Comparison of ENCODE assay signal across 15 cellular contexts in the genomic region with DNA sequence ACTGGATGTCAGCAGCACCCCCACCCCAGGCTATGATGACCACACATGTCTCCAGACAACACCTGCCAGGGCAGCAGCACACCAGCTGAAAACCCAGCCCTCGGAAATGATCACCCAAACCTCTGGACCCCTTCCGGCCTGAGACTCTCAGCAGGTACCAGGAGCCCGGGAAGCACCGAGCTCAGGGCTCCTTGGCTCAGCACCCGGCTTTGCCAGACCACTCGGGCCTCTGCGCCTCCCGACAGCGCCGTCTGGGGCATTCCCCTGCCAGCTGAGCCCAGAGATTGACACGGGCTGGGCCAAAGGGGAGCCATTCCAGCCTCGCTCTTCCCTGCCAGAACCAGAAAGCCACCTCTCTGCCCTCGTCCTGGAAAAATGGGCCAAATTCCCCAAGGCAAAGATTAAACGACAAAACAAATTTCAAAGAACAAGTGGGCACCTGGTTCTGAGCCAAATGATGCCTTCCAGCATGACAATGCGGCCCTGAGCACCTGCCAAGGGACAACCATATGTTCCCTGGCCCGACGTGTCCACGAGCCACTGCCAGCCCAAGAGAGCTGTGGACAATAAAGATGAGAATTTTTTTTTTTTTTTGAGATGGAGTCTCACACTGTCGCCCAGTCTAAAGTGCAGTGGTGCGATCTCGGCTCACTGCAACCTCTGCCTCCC. TPM values are rescaled to one million over a fixed set of nuclear protein-coding genes. Genes with fewer than 3 reads are reported as not detected.
DNase-seq lines count a peak whose midpoint lies in the region; ATAC-seq and TF ChIP-seq lines count a peak whose summit lies in the region.
"Had no signal": no experiment of that assay in that cellular context is flagged by ENCODE, and none has a peak within 500 bp of the region (broad histone marks: within the 10 kb centered on the region; RNA-seq: fewer than 3 reads in every experiment).

No MANE protein-coding gene starts in this region.

- POLR2A ChIA-PET in WTC11 (lab: Charles Lee), result no interaction called here

- H2AFZ ChIP-seq in Karpas-422 (ENCODE audit: low read length), result no peak overlapping the region

- no peak for TF ChIP-seq CTCF in WTC11 (IDR thresholded peaks at IDR 0.05)
- TF ChIP-seq CTCF in suprapubic skin (IDR thresholded peaks at IDR 0.05), result no peak

- no peak overlapping the region for H3K27ac ChIP-seq in Karpas-422 (ENCODE audit: low read length)
- no peak overlapping the region for H3K27ac ChIP-seq in suprapubic skin
- H3K27ac ChIP-seq: 22Rv1 had no signal

- H3K4me3 ChIP-seq in Karpas-422 (ENCODE audit: low read length), result no peak overlapping the region
- no peak overlapping the region for H3K4me3 ChIP-seq in suprapubic skin

- no peaks in the 10 kb centered on the region for H3K9me3 ChIP-seq in Karpas-422 (ENCODE audit: low read length)
- no peaks in the 10 kb centered on the region for H3K9me3 ChIP-seq in suprapubic skin
- H3K9me3 ChIP-seq: Caco-2 had no signal

- no peaks in the 10 kb centered on the region for H3K27me3 ChIP-seq in Karpas-422 (ENCODE audit: low read length)
- H3K27me3 ChIP-seq in suprapubic skin, result peaks cover 3% of the 10 kb centered on the region

- H3K27me3 Mint-ChIP-seq in WTC11 (ENCODE audit: low read depth), result no peaks in the 10 kb centered on the region
- H3K27me3 Mint-ChIP-seq in stimulated activated naive B cell treated with anti-CD40 and anti-IgM and Interleukin-4, amounts not matched to agents 10 μg/mL and 1 μg/mL and 100 μg/mL, for 72 hours, result peaks cover 20 to 36% of the 10 kb centered on the region in 2 donors
- H3K27me3 Mint-ChIP-seq in activated T-helper 17 cell treated with anti-CD3 and anti-CD28 coated beads, Interleukin-2, amount 50 U/mL, for 72 hours, result peaks cover 16% of the 10 kb centered on the region

- H3K9me2 ChIP-seq in Karpas-422 (replicated peaks; ENCODE audit: insufficient read depth, low read length), result no peaks in the 10 kb centered on the region

- CTCF ChIA-PET in WTC11 (lab: Charles Lee), result interaction anchor here (1.4 to 1.7 kb wide), 2 partner anchors 110 kb away, joined by 6 to 8 read pairs; no protein-coding TSS in a partner anchor

- TF ChIP-seq POLR2A in suprapubic skin (IDR thresholded peaks at IDR 0.05), result no peak

- H3K4me1 ChIP-seq in Karpas-422 (ENCODE audit: low read length) (no peaks in the 10 kb centered on the region), suprapubic skin (peaks cover 40% of the 10 kb centered on the region)
- H3K4me1 ChIP-seq: Caco-2 had no signal

- no peaks in the 10 kb centered on the region for H4K20me1 ChIP-seq in Karpas-422 (ENCODE audit: insufficient read depth, low read depth, low read length)

- peak overlapping the region; percentile 63 for H3K27ac Mint-ChIP-seq in WTC11
- H3K27ac Mint-ChIP-seq in stimulated activated naive B cell treated with anti-CD40 and anti-IgM and Interleukin-4, amounts not matched to agents 10 μg/mL and 1 μg/mL and 100 μg/mL, for 72 hours, result peak overlapping the region; percentile 38
- H3K27ac Mint-ChIP-seq in activated T-helper 17 cell treated with anti-CD3 and anti-CD28 coated beads, Interleukin-2, amount 50 U/mL, for 72 hours, result no peak overlapping the region
- H3K27ac Mint-ChIP-seq: CD8-positive, alpha-beta T cell; HFFc6 had no signal

- 57% methylated on average over 12 of the region's 21 CpGs for WGBS in suprapubic skin

- no peak overlapping the region for H3K9ac ChIP-seq in Karpas-422 (ENCODE audit: low read length)

- H3K4me3 Mint-ChIP-seq in WTC11, result no peak overlapping the region
- no peak overlapping the region for H3K4me3 Mint-ChIP-seq in stimulated activated naive B cell treated with anti-CD40 and anti-IgM and Interleukin-4, amounts not matched to agents 10 μg/mL and 1 μg/mL and 100 μg/mL, for 72 hours
- H3K4me3 Mint-ChIP-seq in activated T-helper 17 cell treated with anti-CD3 and anti-CD28 coated beads, Interleukin-2, amount 50 U/mL, for 72 hours, result no peak overlapping the region
- H3K4me3 Mint-ChIP-seq: CD8-positive, alpha-beta T cell; HFFc6 had no signal

- no peak overlapping the region for H3K4me2 ChIP-seq in Karpas-422 (ENCODE audit: low read depth, low read length, poor library complexity, severe bottlenecking)

- no peak for TF ChIP-seq EP300 in suprapubic skin (IDR thresholded peaks at IDR 0.05)

- no peaks in the 10 kb centered on the region for H3K79me2 ChIP-seq in Karpas-422 (ENCODE audit: low read length)

- peaks cover 18% of the 10 kb centered on the region for H3K36me3 Mint-ChIP-seq in WTC11
- peaks cover 2 to 12% of the 10 kb centered on the region in 2 donors for H3K36me3 Mint-ChIP-seq in stimulated activated naive B cell treated with anti-CD40 and anti-IgM and Interleukin-4, amounts not matched to agents 10 μg/mL and 1 μg/mL and 100 μg/mL, for 72 hours
- H3K36me3 Mint-ChIP-seq in activated T-helper 17 cell treated with anti-CD3 and anti-CD28 coated beads, Interleukin-2, amount 50 U/mL, for 72 hours (ENCODE audit: low read depth), result no peaks in the 10 kb centered on the region
- H3K36me3 Mint-ChIP-seq: CD14-positive monocyte; CD8-positive, alpha-beta T cell had no signal

- peaks cover 18% of the 10 kb centered on the region for H3K9me3 Mint-ChIP-seq in WTC11
- H3K9me3 Mint-ChIP-seq in stimulated activated naive B cell treated with anti-CD40 and anti-IgM and Interleukin-4, amounts not matched to agents 10 μg/mL and 1 μg/mL and 100 μg/mL, for 72 hours, result peaks cover 8 to 14% of the 10 kb centered on the region in 2 donors
- H3K9me3 Mint-ChIP-seq in activated T-helper 17 cell treated with anti-CD3 and anti-CD28 coated beads, Interleukin-2, amount 50 U/mL, for 72 hours, result no peaks in the 10 kb centered on the region
- H3K9me3 Mint-ChIP-seq: HFFc6 had no signal

- H3K36me3 ChIP-seq in Karpas-422 (ENCODE audit: insufficient read depth, low read length) (no peaks in the 10 kb centered on the region), suprapubic skin (no peaks in the 10 kb centered on the region)

- H3K4me1 Mint-ChIP-seq in WTC11, result peaks cover 9% of the 10 kb centered on the region
- peaks cover 24 to 43% of the 10 kb centered on the region in 2 donors for H3K4me1 Mint-ChIP-seq in stimulated activated naive B cell treated with anti-CD40 and anti-IgM and Interleukin-4, amounts not matched to agents 10 μg/mL and 1 μg/mL and 100 μg/mL, for 72 hours
- peaks cover 5% of the 10 kb centered on the region for H3K4me1 Mint-ChIP-seq in activated T-helper 17 cell treated with anti-CD3 and anti-CD28 coated beads, Interleukin-2, amount 50 U/mL, for 72 hours

- ATAC-seq in WTC11, result no peak
- no peak for ATAC-seq in stimulated activated naive B cell treated with anti-CD40 and anti-IgM and Interleukin-4, amounts not matched to agents 10 μg/mL and 1 μg/mL and 100 μg/mL, for 72 hours (replicated peaks)
- no peak for ATAC-seq in activated T-helper 17 cell treated with anti-CD3 and anti-CD28 coated beads, Interleukin-2, amount 50 U/mL, for 72 hours (replicated peaks)
- ATAC-seq: CD8-positive, alpha-beta T cell; HepG2 had no signal

- DNase-seq in NCI-H1092 treated with DMSO at 0.1 percent for 48 hours (lab: John Stamatoyannopoulos, UW) (peak; percentile 9), NCI-H1092 (lab: John Stamatoyannopoulos, UW) (no peak), WTC11 (ENCODE audit: low spot score) (no peak), islet precursor cell (peak; percentile 46), Karpas-422 (no peak), suprapubic skin (ENCODE audit: low spot score in 2 of 2) (no peak)
- DNase-seq in stimulated activated naive B cell treated with anti-CD40 and anti-IgM and Interleukin-4, amounts not matched to agents 10 μg/mL and 1 μg/mL and 100 μg/mL, for 72 hours, result no peak
- DNase-seq: Caco-2; CD8-positive, alpha-beta T cell; HCEC 1CT; HFFc6 had no signal

TF ChIP-seq in WTC11, 78 proteins besides CTCF, POLR2A, EP300 and RAD21 (continues in another document):
- TF ChIP-seq, protein P1, sequence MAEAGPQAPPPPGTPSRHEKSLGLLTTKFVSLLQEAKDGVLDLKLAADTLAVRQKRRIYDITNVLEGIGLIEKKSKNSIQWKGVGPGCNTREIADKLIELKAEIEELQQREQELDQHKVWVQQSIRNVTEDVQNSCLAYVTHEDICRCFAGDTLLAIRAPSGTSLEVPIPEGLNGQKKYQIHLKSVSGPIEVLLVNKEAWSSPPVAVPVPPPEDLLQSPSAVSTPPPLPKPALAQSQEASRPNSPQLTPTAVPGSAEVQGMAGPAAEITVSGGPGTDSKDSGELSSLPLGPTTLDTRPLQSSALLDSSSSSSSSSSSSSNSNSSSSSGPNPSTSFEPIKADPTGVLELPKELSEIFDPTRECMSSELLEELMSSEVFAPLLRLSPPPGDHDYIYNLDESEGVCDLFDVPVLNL (CRISPR knock-in tag; IDR thresholded peaks at IDR 0.05; ENCODE audit: borderline replicate concordance, low read depth), result no peak
- TF ChIP-seq ZNF263 (CRISPR knock-in tag; IDR thresholded peaks at IDR 0.05; ENCODE audit: low read depth) (no peak), GABPB1 (CRISPR knock-in tag; IDR thresholded peaks at IDR 0.05) (no peak)
- TF ChIP-seq, protein P2, sequence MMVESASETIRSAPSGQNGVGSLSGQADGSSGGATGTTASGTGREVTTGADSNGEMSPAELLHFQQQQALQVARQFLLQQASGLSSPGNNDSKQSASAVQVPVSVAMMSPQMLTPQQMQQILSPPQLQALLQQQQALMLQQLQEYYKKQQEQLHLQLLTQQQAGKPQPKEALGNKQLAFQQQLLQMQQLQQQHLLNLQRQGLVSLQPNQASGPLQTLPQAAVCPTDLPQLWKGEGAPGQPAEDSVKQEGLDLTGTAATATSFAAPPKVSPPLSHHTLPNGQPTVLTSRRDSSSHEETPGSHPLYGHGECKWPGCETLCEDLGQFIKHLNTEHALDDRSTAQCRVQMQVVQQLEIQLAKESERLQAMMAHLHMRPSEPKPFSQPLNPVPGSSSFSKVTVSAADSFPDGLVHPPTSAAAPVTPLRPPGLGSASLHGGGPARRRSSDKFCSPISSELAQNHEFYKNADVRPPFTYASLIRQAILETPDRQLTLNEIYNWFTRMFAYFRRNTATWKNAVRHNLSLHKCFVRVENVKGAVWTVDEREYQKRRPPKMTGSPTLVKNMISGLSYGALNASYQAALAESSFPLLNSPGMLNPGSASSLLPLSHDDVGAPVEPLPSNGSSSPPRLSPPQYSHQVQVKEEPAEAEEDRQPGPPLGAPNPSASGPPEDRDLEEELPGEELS (CRISPR knock-in tag; IDR thresholded peaks at IDR 0.05), result no peak

RNA-seq across cellular contexts. Expression of a gene that starts 59.3 kb away (rescaled TPM):
- 16.8 to 20.8 TPM (median 19.9 TPM) in 3 replicates for total RNA-seq in WTC11 (2021)
- under 1 TPM; 0.32 to 0.48 TPM for total RNA-seq in activated T-helper 17 cell treated with anti-CD3 and anti-CD28 coated beads, Interleukin-2, amount 50 U/mL, for 72 hours
- 0.11 and 0.51 TPM in 2 replicates for total RNA-seq in Karpas-422 (2014; rRNA removed; shearing (Covaris generic); ENCODE audit: low replicate concordance)
- 100 to 1,000 TPM in 1 of 4 donors, 10 to 100 TPM in 3; 75.6 to 102 (median 77.5) TPM for total RNA-seq in suprapubic skin

Comparison
In these comparisons a context has a peak if more than half of its experiments do, and no peak if none do; other contexts are left out.
1. DNase-seq: peak in NCI-H1092 treated with DMSO at 0.1 percent for 48 hours (single experiment) and islet precursor cell (single experiment); none in NCI-H1092 (single experiment), WTC11 (single experiment), stimulated activated naive B cell treated with anti-CD40 and anti-IgM and Interleukin-4, amounts not matched to agents 10 μg/mL and 1 μg/mL and 100 μg/mL, for 72 hours (single experiment), Karpas-422 (single experiment) and suprapubic skin (0 of 2).
2. RNA of a gene that starts 59.3 kb away (total RNA-seq): 75.6 to 102 TPM in suprapubic skin and 16.8 to 20.8 TPM in WTC11; 0.32 to 0.48 TPM in activated T-helper 17 cell treated with anti-CD3 and anti-CD28 coated beads, Interleukin-2, amount 50 U/mL, for 72 hours and 0.11 to 0.51 TPM in Karpas-422; every median in the first group is over 10 times any median in the second.